In the genomic region with DNA sequence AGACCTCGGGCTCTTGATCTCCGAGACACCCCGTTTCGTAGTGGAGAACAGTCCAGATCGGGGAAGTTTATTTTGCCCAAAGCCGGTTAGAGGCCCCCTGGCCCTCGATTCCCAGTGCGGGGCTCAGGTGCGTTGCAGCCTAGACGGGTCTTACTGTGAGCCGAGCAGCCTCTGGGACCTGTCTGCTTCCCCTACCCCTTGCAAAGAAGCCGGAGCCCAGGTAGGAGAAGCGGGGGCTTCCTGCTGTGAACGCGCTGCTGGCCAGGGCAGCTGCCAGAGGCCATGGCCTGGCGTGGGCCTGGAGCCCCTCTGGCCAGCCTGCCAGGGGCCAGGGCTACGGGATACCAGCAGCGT, we compare ENCODE assay signal across 8 cellular contexts. TPM values are rescaled to one million over a fixed set of nuclear protein-coding genes. Genes with fewer than 3 reads are reported as not detected.
DNase-seq lines count a peak whose midpoint lies in the region; ATAC-seq and TF ChIP-seq lines count a peak whose summit lies in the region.

No MANE protein-coding gene starts in this region.

- H3K4me1 ChIP-seq in body of pancreas = peaks cover 17% of the 10 kb centered on the region
- H3K4me1 ChIP-seq in mesodermal cell (ENCODE audit: control insufficient read depth, insufficient read depth, low read length, poor library complexity, severe bottlenecking) = peaks cover 11% of the 10 kb centered on the region
- no peaks in the 10 kb centered on the region for H3K4me1 ChIP-seq in aorta (ENCODE audit: control insufficient read depth in 1 of 2, insufficient read depth in 2 of 2, low read length in 2 of 2)

- H3K27ac ChIP-seq in body of pancreas (peak overlapping the region; percentile 52 to 82 (median 78)), mesodermal cell (ENCODE audit: low read depth, low read length, severe bottlenecking) (no peak overlapping the region), aorta (ENCODE audit: low read depth in 1 of 2, low read length in 2 of 2) (peak overlapping the region in 1 of 2 donors; percentile 87)

- WGBS in body of pancreas, 2 donors = 0 to 18% methylated on average over 2 to 18 of the region's 18 CpGs
- 86 to 89% methylated on average over 16 to 18 of the region's 18 CpGs for WGBS in mesodermal cell (ENCODE audit: insufficient coverage in 2 of 2), 2 experiments
- WGBS in aorta, 2 donors = 1 to 5% methylated on average over 18 of the region's 18 CpGs

- TF ChIP-seq CTCF in body of pancreas (IDR thresholded peaks at IDR 0.05) = no peak

- TF ChIP-seq POLR2A in body of pancreas (IDR thresholded peaks at IDR 0.05) = no peak

- no peaks in the 10 kb centered on the region for H3K36me3 ChIP-seq in body of pancreas (replicated peaks in 1 of 2; ENCODE audit: insufficient read depth in 1 of 2, low read depth in 2 of 2)
- no peaks in the 10 kb centered on the region for H3K36me3 ChIP-seq in mesodermal cell (ENCODE audit: control insufficient read depth, insufficient read depth, low read length)
- H3K36me3 ChIP-seq in aorta (ENCODE audit: control insufficient read depth in 1 of 2, insufficient read depth in 2 of 2, low read length in 1 of 2) = no peaks in the 10 kb centered on the region

- H3K9me3 ChIP-seq in body of pancreas (no peaks in the 10 kb centered on the region), mesodermal cell (ENCODE audit: control insufficient read depth, low read length) (no peaks in the 10 kb centered on the region), aorta (ENCODE audit: control insufficient read depth, low read length) (no peaks in the 10 kb centered on the region)

- H3K4me3 ChIP-seq in body of pancreas (peak overlapping the region; percentile 26 to 82), mesodermal cell (ENCODE audit: extremely low read depth, insufficient read depth, low read length, poor library complexity, severe bottlenecking) (peak overlapping the region; percentile 50), aorta (ENCODE audit: low read length in 2 of 2) (peak overlapping the region; percentile 68 to 78)

- H3K27me3 ChIP-seq in body of pancreas (no peaks in the 10 kb centered on the region), aorta (ENCODE audit: control insufficient read depth in 1 of 2, insufficient read depth in 2 of 2, low read length in 1 of 2) (no peaks in the 10 kb centered on the region)

- peak; percentile 27 to 28 for DNase-seq in stimulated activated CD4-positive, alpha-beta T cell treated with anti-CD3 and anti-CD28 coated beads, Interleukin-2, amount 100 ng/mL, for 24 hours
- DNase-seq in stimulated activated CD4-positive, alpha-beta T cell treated with anti-CD3 and anti-CD28 coated beads, Interleukin-12 subunit alpha, Interleukin-12 subunit beta, amount 100 ng/mL, for 4 hours = no peak
- no peak for DNase-seq in body of pancreas
- DNase-seq in aorta = no peak
- no peak for DNase-seq in NCI-H1436 (lab: John Stamatoyannopoulos, UW)
- no peak for DNase-seq in SKM-1 (lab: John Stamatoyannopoulos, UW; ENCODE audit: unreplicated experiment)

- ATAC-seq in body of pancreas = no peak
- ATAC-seq in aorta (ENCODE audit: low FRiP score) = no peak
- ATAC-seq in GM21737 (IDR thresholded peaks at IDR 0.05; ENCODE audit: unreplicated experiment) = no peak

- intact Hi-C loops in body of pancreas (cut with DNase I) (no loop called here), aorta (cut with DNase I) (loop anchor here in 1 of 2 donors (2.0 kb wide), 1 partner anchor 35 kb away; a partner anchor contains a TSS)

RNA-seq across cellular contexts. Expression of a gene that starts 0.6 kb away (rescaled TPM):
- total RNA-seq in body of pancreas (100 to 1,000 TPM; 113 to 225 TPM), aorta (100 to 1,000 TPM in 1 of 2 donors, 10 to 100 TPM in 1; 88.7 to 120 TPM)
- polyA plus RNA-seq in mesodermal cell (2013, experiment 1 of 2) = 80.8 TPM
- 63.9 TPM for polyA plus RNA-seq in mesodermal cell (2013, experiment 2 of 2)
- polyA plus RNA-seq in aorta = 100 to 1,000 TPM; 287 to 311 TPM

RNA-seq across cellular contexts. Expression of a gene that starts 8.8 kb away (rescaled TPM):
- total RNA-seq in body of pancreas (10 to 100 TPM; 28.8 to 50.8 TPM), aorta (10 to 100 TPM in 1 of 2 donors, 1 to 10 TPM in 1; 9.8 to 10.0 TPM)
- 9.7 TPM for polyA plus RNA-seq in mesodermal cell (2013, experiment 1 of 2)
- polyA plus RNA-seq in mesodermal cell (2013, experiment 2 of 2) = 9.8 TPM
- 10 to 100 TPM in 1 of 2 donors, 1 to 10 TPM in 1; 6.5 to 12.8 TPM for polyA plus RNA-seq in aorta

RNA-seq across cellular contexts. Expression of a gene that starts 35.0 kb away (rescaled TPM):
- 10 to 100 TPM; 21.0 to 25.1 TPM for total RNA-seq in body of pancreas
- 24.9 TPM for polyA plus RNA-seq in mesodermal cell (2013, experiment 1 of 2)
- 21.0 TPM for polyA plus RNA-seq in mesodermal cell (2013, experiment 2 of 2)
- 10 to 100 TPM; 13.1 to 16.4 TPM for total RNA-seq in aorta
- polyA plus RNA-seq in aorta = 10 to 100 TPM; 12.2 to 13.6 TPM

RNA-seq across cellular contexts. Expression of a gene that starts 41.4 kb away (rescaled TPM):
- total RNA-seq in body of pancreas (10 to 100 TPM in 1 of 2 donors, 1 to 10 TPM in 1; 1.6 to 11.5 TPM), aorta (not detected)
- polyA plus RNA-seq in mesodermal cell (2013, experiment 1 of 2) = 9.3 TPM
- polyA plus RNA-seq in mesodermal cell (2013, experiment 2 of 2) = 12.4 TPM
- polyA plus RNA-seq in aorta = 1 to 10 TPM in 1 of 2 donors, under 1 TPM in 1; 0.23 to 1.6 TPM

Comparison
In these comparisons a context has a peak if more than half of its experiments do, and no peak if none do; other contexts are left out.
1. DNase-seq: peak in stimulated activated CD4-positive, alpha-beta T cell treated with anti-CD3 and anti-CD28 coated beads, Interleukin-2, amount 100 ng/mL, for 24 hours (2 of 2); none in stimulated activated CD4-positive, alpha-beta T cell treated with anti-CD3 and anti-CD28 coated beads, Interleukin-12 subunit alpha, Interleukin-12 subunit beta, amount 100 ng/mL, for 4 hours (single experiment), body of pancreas (0 of 4), aorta (0 of 2), NCI-H1436 (single experiment) and SKM-1 (single experiment).
2. Peak in every context shown above with its lines, with median percentiles within 50 percentile points of each other: H3K4me3 ChIP-seq.